8 cellular contexts compared by ENCODE assay signal in the genomic region with DNA sequence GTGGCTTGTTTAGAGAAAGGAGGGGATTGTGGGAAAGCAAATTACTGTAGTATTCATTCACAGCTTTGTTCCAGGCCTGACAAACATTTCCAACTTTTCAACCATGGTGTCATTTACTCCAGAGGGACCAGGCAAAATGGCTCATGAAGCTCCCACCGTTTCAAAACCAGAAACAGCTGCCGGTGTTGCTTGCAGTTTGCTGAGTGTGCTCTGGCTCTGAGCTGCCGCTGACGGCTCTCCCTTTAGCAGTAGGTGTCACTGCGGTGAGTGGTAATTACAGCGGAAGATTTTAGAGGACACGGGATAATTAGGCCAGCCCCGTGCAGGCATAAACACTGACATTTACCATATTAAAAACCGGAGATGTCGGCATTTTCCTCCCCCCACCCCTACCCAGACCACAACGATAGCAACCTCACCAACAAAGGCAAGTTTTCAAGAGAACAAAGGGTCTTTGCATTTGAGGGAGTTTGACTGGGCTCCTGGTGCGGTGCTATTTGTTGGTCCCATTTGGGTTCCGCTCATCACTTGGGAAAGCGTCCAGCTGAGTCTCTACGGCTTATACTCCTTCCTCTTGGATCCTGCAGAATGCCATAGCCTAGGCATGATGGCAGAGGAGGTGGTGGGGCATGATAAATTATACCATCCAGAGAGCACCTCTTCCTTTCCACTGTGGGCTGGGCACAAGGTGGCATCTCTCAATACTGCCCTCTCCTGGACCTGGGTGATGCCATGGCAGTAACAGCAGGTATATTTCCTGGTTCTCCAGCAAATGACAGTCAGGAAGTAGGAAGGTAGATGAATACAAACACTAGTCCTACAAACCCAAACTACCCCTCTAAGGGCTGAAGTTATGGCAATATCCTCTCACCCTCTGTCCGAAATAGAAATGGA.
A peak's percentile ranks its signal among the peaks of the same experiment; 100 is the strongest.
DNase-seq lines count a peak whose midpoint lies in the region; ATAC-seq and TF ChIP-seq lines count a peak whose summit lies in the region.

No MANE protein-coding gene starts in this region.

- ATAC-seq in HG03378 (IDR thresholded peaks at IDR 0.05; ENCODE audit: unreplicated experiment): no peak

- peak; percentile 16 for TF ChIP-seq CTCF in GM12865 (IDR thresholded peaks at IDR 0.05; ENCODE audit: insufficient read depth, low read depth, low read length, missing control alignments)
- peak; percentile 72 for TF ChIP-seq CTCF in brain microvascular endothelial cell (IDR thresholded peaks at IDR 0.05; ENCODE audit: low read depth, low read length, missing control alignments)
- TF ChIP-seq CTCF in GM20000 (IDR thresholded peaks at IDR 0.05; ENCODE audit: extremely low read depth, missing control alignments): no peak

- H3K23ac ChIP-seq in mesenchymal stem cell (ENCODE audit: low read length in 2 of 2): no peak overlapping the region

- H4K91ac ChIP-seq in mesenchymal stem cell (ENCODE audit: low read length): no peak overlapping the region

- H3K4me1 ChIP-seq in mesenchymal stem cell (ENCODE audit: control insufficient read depth, insufficient read depth, low read depth, low read length): peaks cover 7% of the 10 kb centered on the region

- H2AK5ac ChIP-seq in mesenchymal stem cell (ENCODE audit: low read length, severe bottlenecking): no peak overlapping the region

- H4K8ac ChIP-seq in mesenchymal stem cell (ENCODE audit: low read length): no peak overlapping the region

- WGBS in mesenchymal stem cell: 31% methylated on average over 12 of the region's 16 CpGs

- no peak overlapping the region for H2BK120ac ChIP-seq in mesenchymal stem cell (ENCODE audit: low read depth, low read length)

- H2BK12ac ChIP-seq in mesenchymal stem cell (ENCODE audit: low read length in 2 of 2): no peak overlapping the region

- H3K36me3 ChIP-seq in brain microvascular endothelial cell (replicated peaks) (no peaks in the 10 kb centered on the region), mesenchymal stem cell (ENCODE audit: control insufficient read depth in 1 of 2, insufficient read depth in 2 of 2, low read depth in 1 of 2, low read length in 2 of 2) (no peaks in the 10 kb centered on the region)

- in situ Hi-C loops in brain microvascular endothelial cell (cut with HindIII; ENCODE audit: low pct_ligation_motif_present, low sequenced_read_pairs): no loop called here

- H3K27me3 ChIP-seq in brain microvascular endothelial cell (replicated peaks): no peaks in the 10 kb centered on the region
- H3K27me3 ChIP-seq in mesenchymal stem cell (ENCODE audit: control insufficient read depth in 1 of 2, insufficient read depth in 1 of 2, low read length in 2 of 2): peaks cover 0 to 4% of the 10 kb centered on the region in 2 experiments

- H3K9ac ChIP-seq in mesenchymal stem cell (ENCODE audit: low read length): no peak overlapping the region

- peak overlapping the region in 1 of 2 experiments; percentile 7 for H3K14ac ChIP-seq in mesenchymal stem cell (ENCODE audit: low read length in 2 of 2)

- H3K27ac ChIP-seq in brain microvascular endothelial cell (no peak overlapping the region), mesenchymal stem cell (ENCODE audit: low read length, poor library complexity, severe bottlenecking) (no peak overlapping the region)

- H3K4me3 ChIP-seq in GM12865 (ENCODE audit: low read depth, low read length) (no peak overlapping the region), brain microvascular endothelial cell (ENCODE audit: low read depth, low read length) (peak overlapping the region; percentile 31), mesenchymal stem cell (ENCODE audit: insufficient read depth in 1 of 2, low read depth in 1 of 2, low read length in 2 of 2) (peak overlapping the region in 1 of 2 experiments; percentile 11)

- DNase-seq in GM12865 (ENCODE audit: low read depth) (peak; percentile 19), NCI-H1417 (lab: John Stamatoyannopoulos, UW) (peak; percentile 0 to 71 (median 58)), brain microvascular endothelial cell (no peak), mesenchymal stem cell (no peak), GM20000 (ENCODE audit: low spot score) (no peak), pons (ENCODE audit: low spot score) (no peak), NCI-H2171 treated with DMSO at 0.1 percent for 48 hours (lab: John Stamatoyannopoulos, UW) (no peak)

- H3K18ac ChIP-seq in mesenchymal stem cell (ENCODE audit: low read depth in 1 of 2, low read length in 2 of 2): peak overlapping the region in 1 of 2 experiments; percentile 29

- no peak overlapping the region for H2BK5ac ChIP-seq in mesenchymal stem cell (ENCODE audit: low read depth, low read length, poor library complexity, severe bottlenecking)

- H3K4me2 ChIP-seq in mesenchymal stem cell (ENCODE audit: low read length, poor library complexity, severe bottlenecking): peak overlapping the region; percentile 36

- H2AFZ ChIP-seq in mesenchymal stem cell (ENCODE audit: low read depth, low read length): peak overlapping the region; percentile 5

- H3K79me1 ChIP-seq in mesenchymal stem cell (replicated peaks; ENCODE audit: low read length, poor library complexity, severe bottlenecking): no peaks in the 10 kb centered on the region

- H3K4ac ChIP-seq in mesenchymal stem cell (ENCODE audit: low read depth in 1 of 2, low read length in 2 of 2): no peak overlapping the region

- H2BK15ac ChIP-seq in mesenchymal stem cell (ENCODE audit: low read depth, poor library complexity, severe bottlenecking): no peak overlapping the region

- no peaks in the 10 kb centered on the region for H3K9me3 ChIP-seq in mesenchymal stem cell (ENCODE audit: control insufficient read depth, low read length)

Comparison
In these comparisons a context has a peak if more than half of its experiments do, and no peak if none do; other contexts are left out.
1. DNase-seq: peak in GM12865 (single experiment) and NCI-H1417 (3 of 3); none in brain microvascular endothelial cell (single experiment), mesenchymal stem cell (single experiment), GM20000 (single experiment), pons (single experiment) and NCI-H2171 treated with DMSO at 0.1 percent for 48 hours (single experiment).